8 cellular contexts compared by ENCODE assay signal in genomic region chr3:129195731-129196256, GRCh38. TPM values are rescaled to one million over a fixed set of nuclear protein-coding genes. Genes with fewer than 3 reads are reported as not detected.
A peak's percentile ranks its signal among the peaks of the same experiment; 100 is the strongest.
DNase-seq lines count a peak whose midpoint lies in the region; ATAC-seq and TF ChIP-seq lines count a peak whose summit lies in the region.

No MANE protein-coding gene starts in this region.

- H3K36me3 ChIP-seq in rectal smooth muscle tissue (ENCODE audit: control insufficient read depth, insufficient read depth, low read length) = no peaks in the 10 kb centered on the region

- TF ChIP-seq CTCF in HL-60 (IDR thresholded peaks at IDR 0.05; ENCODE audit: insufficient read depth, low read length) (no peak), VCaP (conservative IDR thresholded peaks at IDR 0.05) (no peak)

- no peak overlapping the region for H3K9ac ChIP-seq in rectal smooth muscle tissue (ENCODE audit: low read length)

- H3K27me3 ChIP-seq in HL-60 (ENCODE audit: insufficient read depth, poor library complexity, severe bottlenecking) (no peaks in the 10 kb centered on the region), rectal smooth muscle tissue (ENCODE audit: control insufficient read depth, insufficient read depth, low read length) (no peaks in the 10 kb centered on the region)

- peak in 1 of 2 experiments; percentile 65 for DNase-seq in HL-60 (ENCODE audit: low read depth in 1 of 2, low spot score in 1 of 2)
- DNase-seq in Right ventricle myocardium superior = peak; percentile 57
- DNase-seq in effector CD4-positive, alpha-beta T cell = no peak

- H3K27ac ChIP-seq in HL-60 (replicated peaks) (peak overlapping the region; percentile 36), VCaP (peak overlapping the region; percentile 93), rectal smooth muscle tissue (ENCODE audit: low read depth, low read length) (peak overlapping the region; percentile 68)

- intact Hi-C loops in Right ventricle myocardium superior (cut with DNase I) = no loop called here

- ATAC-seq in Right ventricle myocardium superior (ENCODE audit: poor library complexity) (peak; percentile 91), GM18498 (IDR thresholded peaks at IDR 0.05; ENCODE audit: unreplicated experiment) (no peak), GM21723 (IDR thresholded peaks at IDR 0.05; ENCODE audit: unreplicated experiment) (no peak), GM19455 (IDR thresholded peaks at IDR 0.05; ENCODE audit: unreplicated experiment) (no peak)

- peaks cover 17% of the 10 kb centered on the region for H3K4me1 ChIP-seq in rectal smooth muscle tissue (ENCODE audit: control insufficient read depth, insufficient read depth, low read length)

- H3K4me3 ChIP-seq in HL-60 (replicated peaks; ENCODE audit: insufficient read depth, low read length) = no peak overlapping the region
- peak overlapping the region; percentile 3 for H3K4me3 ChIP-seq in rectal smooth muscle tissue (ENCODE audit: low read length)

RNA-seq across cellular contexts. Expression of gene CNBP, which starts 12.1 kb away (rescaled TPM):
- total RNA-seq in Right ventricle myocardium superior = 476 TPM

RNA-seq across cellular contexts. Expression of gene ISY1, which starts 34.9 kb away (rescaled TPM):
- 28.0 TPM for total RNA-seq in Right ventricle myocardium superior

RNA-seq across cellular contexts. Expression of gene COPG1, which starts 53.6 kb away (rescaled TPM):
- total RNA-seq in Right ventricle myocardium superior = 80.6 TPM

Comparison
In these comparisons a context has a peak if more than half of its experiments do, and no peak if none do; other contexts are left out.
1. H3K27ac ChIP-seq: peak in every context shown above with its lines; median percentile 93 in VCaP; 68 in rectal smooth muscle tissue; 36 in HL-60.